In genomic region chr1:46544561-46545240, GRCh38 we compare ENCODE assay signal across 1 cellular context.
TF ChIP-seq lines count a peak whose summit lies in the region.

No MANE protein-coding gene starts in this region.

TF ChIP-seq in WTC11, 78 proteins besides CTCF, POLR2A, EP300 and RAD21 (continued from another document):
- TF ChIP-seq, protein P1, sequence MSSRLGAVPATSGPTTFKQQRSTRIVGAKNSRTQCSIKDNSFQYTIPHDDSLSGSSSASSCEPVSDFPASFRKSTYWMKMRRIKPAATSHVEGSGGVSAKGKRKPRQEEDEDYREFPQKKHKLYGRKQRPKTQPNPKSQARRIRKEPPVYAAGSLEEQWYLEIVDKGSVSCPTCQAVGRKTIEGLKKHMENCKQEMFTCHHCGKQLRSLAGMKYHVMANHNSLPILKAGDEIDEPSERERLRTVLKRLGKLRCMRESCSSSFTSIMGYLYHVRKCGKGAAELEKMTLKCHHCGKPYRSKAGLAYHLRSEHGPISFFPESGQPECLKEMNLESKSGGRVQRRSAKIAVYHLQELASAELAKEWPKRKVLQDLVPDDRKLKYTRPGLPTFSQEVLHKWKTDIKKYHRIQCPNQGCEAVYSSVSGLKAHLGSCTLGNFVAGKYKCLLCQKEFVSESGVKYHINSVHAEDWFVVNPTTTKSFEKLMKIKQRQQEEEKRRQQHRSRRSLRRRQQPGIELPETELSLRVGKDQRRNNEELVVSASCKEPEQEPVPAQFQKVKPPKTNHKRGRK (CRISPR knock-in tag; IDR thresholded peaks at IDR 0.05; ENCODE audit: borderline replicate concordance), result no peak
- TF ChIP-seq ELF4 (CRISPR knock-in tag; IDR thresholded peaks at IDR 0.05; ENCODE audit: low read depth), result no peak
- TF ChIP-seq STAT6 (CRISPR knock-in tag; conservative IDR thresholded peaks at IDR 0.05; ENCODE audit: low read depth), result no peak
